23 cellular contexts compared by ENCODE assay signal in genomic region chr16:2803545-2804195, GRCh38. TPM values are rescaled to one million over a fixed set of nuclear protein-coding genes. Genes with fewer than 3 reads are reported as not detected.
A peak's percentile ranks its signal among the peaks of the same experiment; 100 is the strongest.
DNase-seq lines count a peak whose midpoint lies in the region; ATAC-seq, FAIRE-seq and TF ChIP-seq lines count a peak whose summit lies in the region.
"Had no signal": no experiment of that assay in that cellular context is flagged by ENCODE, and none has a peak within 500 bp of the region (broad histone marks: within the 10 kb centered on the region; RNA-seq: fewer than 3 reads in every experiment).

No MANE protein-coding gene starts in this region.

- H3K9me1 ChIP-seq in K562 (ENCODE audit: control insufficient read depth, insufficient read depth, low read length), result no peaks in the 10 kb centered on the region

- in situ Hi-C loops in K562 (cut with MboI), result no loop called here

- peaks cover 0 to 3% of the 10 kb centered on the region in 2 experiments; a peak in 1 of 4 replicates for H3K4me1 ChIP-seq in HCT116 (ENCODE audit: control insufficient read depth in 1 of 2, insufficient read depth in 2 of 2, low read length in 2 of 2)
- H3K4me1 ChIP-seq in K562 (replicated peaks in 1 of 2; ENCODE audit: control insufficient read depth in 2 of 2, insufficient read depth in 2 of 2, low read length in 2 of 2), result peaks cover 0 to 5% of the 10 kb centered on the region in 2 experiments; a peak in 2 of 5 replicates
- H3K4me1 ChIP-seq: BE2C, BLaER1 had no signal

- no peak for TF ChIP-seq CTCF in HCT116 (IDR thresholded peaks at IDR 0.05 in 2 of 3, conservative IDR thresholded peaks at IDR 0.05 in 1 of 3; ENCODE audit: borderline replicate concordance in 1 of 3, insufficient read depth in 1 of 3, low read depth in 2 of 3, low read length in 2 of 3)
- no peak for TF ChIP-seq CTCF in K562 (IDR thresholded peaks at IDR 0.05 in 2 of 3, conservative IDR thresholded peaks at IDR 0.05 in 1 of 3; ENCODE audit: insufficient read depth in 2 of 3, low read depth in 1 of 3, low read length in 3 of 3)

- BruUV-seq in HCT116 (replicated peaks; lab: Mats Ljungman, UMichigan), result no TSS peak
- BruUV-seq in K562 (replicated peaks; lab: Mats Ljungman, UMichigan), result no TSS peak

- FAIRE-seq in K562 (lab: Jason Lieb, UNC), result no peak
- FAIRE-seq: A204.1, D721Med, G401.6, GM12891 had no signal

- no peak overlapping the region for H3K4me3 ChIP-seq in HCT116 (replicated peaks in 1 of 2; ENCODE audit: low read depth in 1 of 2, low read length in 2 of 2)
- H3K4me3 ChIP-seq in K562, result no peak overlapping the region
- H3K4me3 ChIP-seq: BLaER1 had no signal

- H3K36me3 ChIP-seq in HCT116 (ENCODE audit: control insufficient read depth in 1 of 2, insufficient read depth in 2 of 2, low read length in 2 of 2), result no peaks in the 10 kb centered on the region
- H3K36me3 ChIP-seq in K562 (ENCODE audit: control insufficient read depth, insufficient read depth, low read length), result no peaks in the 10 kb centered on the region
- H3K36me3 ChIP-seq: BE2C, BLaER1 had no signal

- H3K79me2 ChIP-seq in HCT116 (ENCODE audit: insufficient read depth, low read length) (no peaks in the 10 kb centered on the region), K562 (ENCODE audit: control insufficient read depth, insufficient read depth, low read length) (no peaks in the 10 kb centered on the region)

- H3K4me2 ChIP-seq in HCT116 (ENCODE audit: low read length) (no peak overlapping the region), K562 (ENCODE audit: insufficient read depth, low read length) (no peak overlapping the region)
- H3K4me2 ChIP-seq: BLaER1 had no signal

- H2AFZ ChIP-seq in HCT116 (ENCODE audit: low read depth, low read length, poor library complexity, severe bottlenecking) (no peak overlapping the region), K562 (ENCODE audit: low read depth, low read length) (no peak overlapping the region)

- TF ChIP-seq POLR2A in HCT116 (IDR thresholded peaks at IDR 0.05; ENCODE audit: borderline replicate concordance, extremely low read depth, insufficient read depth, insufficient read length) (no peak), K562 (conservative IDR thresholded peaks at IDR 0.05) (no peak)

- H3K9ac ChIP-seq in HCT116 (ENCODE audit: low read length), result no peak overlapping the region
- no peak overlapping the region for H3K9ac ChIP-seq in K562 (ENCODE audit: insufficient read depth in 1 of 2, low read depth in 2 of 2, low read length in 2 of 2)
- H3K9ac ChIP-seq: BLaER1 had no signal

- POLR2A ChIA-PET in HCT116 (lab: Charles Lee) (no interaction called here), K562 (lab: Yijun Ruan, JAX) (interaction anchor here (0.6 to 0.7 kb wide), 2 partner anchors 20 to 123 kb away, joined by 3 read pairs; no protein-coding TSS in a partner anchor)

- H3K27ac ChIP-seq in HCT116 (ENCODE audit: low read depth, low read length) (no peak overlapping the region), K562 (ENCODE audit: extremely low read depth, low read depth, low read length) (no peak overlapping the region)
- H3K27ac ChIP-seq: BLaER1 had no signal

- H3K27me3 ChIP-seq in HCT116 (ENCODE audit: insufficient read depth, low read length) (no peaks in the 10 kb centered on the region), K562 (ENCODE audit: control insufficient read depth in 2 of 2, insufficient read depth in 2 of 2, low read length in 2 of 2) (peaks cover 2 to 37% of the 10 kb centered on the region in 2 experiments; a peak in 4 of 5 replicates)
- H3K27me3 ChIP-seq: BLaER1 had no signal

- H4K20me1 ChIP-seq in HCT116 (ENCODE audit: insufficient read depth), result no peaks in the 10 kb centered on the region
- H4K20me1 ChIP-seq in K562 (replicated peaks; ENCODE audit: control insufficient read depth, insufficient read depth, low read length), result no peaks in the 10 kb centered on the region
- H4K20me1 ChIP-seq: BLaER1 had no signal

- no peaks in the 10 kb centered on the region for H3K9me2 ChIP-seq in HCT116 (ENCODE audit: insufficient read depth)

- no peak for TF ChIP-seq RAD21 in HCT116 (IDR thresholded peaks at IDR 0.05; ENCODE audit: low read depth)
- TF ChIP-seq RAD21 in K562 (CRISPR knock-in tag; conservative IDR thresholded peaks at IDR 0.05 in 1 of 2, IDR thresholded peaks at IDR 0.05 in 1 of 2), result no peak

- TF ChIP-seq EP300 in K562 (IDR thresholded peaks at IDR 0.05; ENCODE audit: low read length), result no peak

- ATAC-seq in HCT116 (no peak), K562 (no peak), GM19023 (IDR thresholded peaks at IDR 0.05; ENCODE audit: unreplicated experiment) (no peak), HG03175 (IDR thresholded peaks at IDR 0.05; ENCODE audit: unreplicated experiment) (no peak)

- 5% methylated on average over 3 of the region's 3 CpGs for WGBS in K562 (ENCODE audit: insufficient coverage, low coverage, missing lambda C conversion rate)

- peak; percentile 12 for DNase-seq in HCT116 (ENCODE audit: low read depth, low spot score)
- DNase-seq in K562 (ENCODE audit: extremely low read depth in 1 of 4, low spot score in 3 of 4), result no peak
- DNase-seq in NCI-H510A treated with DMSO at 0.1 percent for 48 hours (lab: John Stamatoyannopoulos, UW), result no peak
- DNase-seq: 8988T; ACHN; BE2C; C1 segment of cervical spinal cord; CD4-positive, alpha-beta memory T cell; CD4-positive, CD25-positive, alpha-beta regulatory T cell; COR-L47; DMS79 treated with DMSO at 0.1 percent for 48 hours; GF-D8 had no signal

- H3K9me3 ChIP-seq in HCT116 (ENCODE audit: control insufficient read depth in 1 of 2, insufficient read depth in 1 of 2, low read depth in 1 of 2, low read length in 2 of 2) (peaks cover 0 to 12% of the 10 kb centered on the region in 2 experiments; a peak in 2 of 4 replicates), K562 (replicated peaks; ENCODE audit: control insufficient read depth, insufficient read depth, low read depth, low read length) (peaks cover 4% of the 10 kb centered on the region; the same call in 1 of the 2 replicates)
- H3K9me3 ChIP-seq: BE2C had no signal

- RAD21 ChIA-PET in HCT116 (lab: Charles Lee; ENCODE audit: low non-redundant PET in 1 of 2, low total read pairs in 2 of 2, uncharacterized antibody in 2 of 2, unreplicated experiment in 2 of 2), result no interaction called here

- CTCF ChIA-PET in HCT116 (lab: Charles Lee) (no interaction called here), K562 (lab: Yijun Ruan, JAX; ENCODE audit: low intra/inter-chr PET ratio) (no interaction called here)

- intact Hi-C loops in HCT116 (cut with micrococcal nuclease) (no loop called here), K562 (cut with micrococcal nuclease) (no loop called here)

RNA-seq across cellular contexts. Expression of gene PRSS41, which starts 5.4 kb away (rescaled TPM):
- not detected for total RNA-seq in HCT116 (2021; ENCODE audit: unreplicated experiment)
- polyA plus RNA-seq in HCT116 (2012), result not detected in 2 replicates
- not detected in 2 replicates for total RNA-seq in K562 (2011; cell fraction: chromatin; rRNA removed; ENCODE audit: low replicate concordance)
- not detected in 2 replicates for total RNA-seq in K562 (2011; cell fraction: nucleolus; rRNA removed)
- total RNA-seq in K562 (2011; cell fraction: nucleoplasm; rRNA removed), result not detected in 2 replicates
- not detected in 2 replicates for total RNA-seq in K562 (2014; rRNA removed)
- not detected in 2 replicates for total RNA-seq in K562 (2014; rRNA removed; fragmentation: Illumina TruSeq; extraction: Trizol)
- total RNA-seq in K562 (2015; rRNA removed; fragmentation: Illumina TruSeq; extraction: Trizol), result not detected in 2 replicates
- total RNA-seq in K562 (2021), result not detected in 2 replicates
- polyA plus RNA-seq in K562 (2011; rRNA removed), result not detected in 2 replicates
- polyA plus RNA-seq in K562 (2011; cell fraction: cytosol; rRNA removed), result not detected in 2 replicates
- not detected in 2 replicates for polyA plus RNA-seq in K562 (2011; cell fraction: nucleus; rRNA removed)
- polyA plus RNA-seq in K562 (2012), result not detected in 2 replicates
- not detected in 2 replicates for polyA plus RNA-seq in K562 (2014; fragmentation: Illumina TruSeq; extraction: Trizol)
- not detected for polyA plus RNA-seq in K562 (2014; fragmentation: Nextera tagmentation; extraction: Ambion mirVana)
- not detected in 2 replicates for polyA plus RNA-seq in K562 (2014; rRNA removed)
- 0.18 TPM in 1 of 2 replicates, not detected in the other for polyA minus RNA-seq in K562 (2011; rRNA and poly(A)+ RNA removed)
- polyA minus RNA-seq in K562 (2011; cell fraction: cytosol; rRNA and poly(A)+ RNA removed), result not detected in 2 replicates
- not detected in 2 replicates for polyA minus RNA-seq in K562 (2011; cell fraction: nucleus; rRNA and poly(A)+ RNA removed)
- total RNA-seq: A673; CD4-positive, alpha-beta memory T cell; CD4-positive, CD25-positive, alpha-beta regulatory T cell; CD8-positive, alpha-beta memory T cell had no signal
- polyA plus RNA-seq: AG04450; CD14-positive monocyte; CD4-positive, alpha-beta memory T cell; CD4-positive, CD25-positive, alpha-beta regulatory T cell; CD8-positive, alpha-beta memory T cell had no signal

RNA-seq across cellular contexts. Expression of gene PRSS21, which starts 13.4 kb away (rescaled TPM):
- total RNA-seq in HCT116 (2021; ENCODE audit: unreplicated experiment), result 0.39 TPM
- not detected in 2 replicates for polyA plus RNA-seq in HCT116 (2012)
- total RNA-seq in K562 (2011; cell fraction: chromatin; rRNA removed; ENCODE audit: low replicate concordance), result 205 and 513 TPM in 2 replicates
- total RNA-seq in K562 (2011; cell fraction: nucleolus; rRNA removed), result 438 and 448 TPM in 2 replicates
- total RNA-seq in K562 (2011; cell fraction: nucleoplasm; rRNA removed), result 292 and 307 TPM in 2 replicates
- 61.3 and 77.8 TPM in 2 replicates for total RNA-seq in K562 (2014; rRNA removed)
- 41.5 and 43.6 TPM in 2 replicates for total RNA-seq in K562 (2014; rRNA removed; fragmentation: Illumina TruSeq; extraction: Trizol)
- 41.7 and 43.7 TPM in 2 replicates for total RNA-seq in K562 (2015; rRNA removed; fragmentation: Illumina TruSeq; extraction: Trizol)
- total RNA-seq in K562 (2021), result 113 and 121 TPM in 2 replicates
- 112 and 157 TPM in 2 replicates for polyA plus RNA-seq in K562 (2011; rRNA removed)
- polyA plus RNA-seq in K562 (2011; cell fraction: cytosol; rRNA removed), result 149 and 221 TPM in 2 replicates
- 780 and 951 TPM in 2 replicates for polyA plus RNA-seq in K562 (2011; cell fraction: nucleus; rRNA removed)
- 109 and 148 TPM in 2 replicates for polyA plus RNA-seq in K562 (2012)
- polyA plus RNA-seq in K562 (2014; fragmentation: Illumina TruSeq; extraction: Trizol), result 76.1 and 104 TPM in 2 replicates
- 10 to 100 TPM; 12.1 to 21.0 TPM for polyA plus RNA-seq in K562 (2014; fragmentation: Nextera tagmentation; extraction: Ambion mirVana)
- polyA plus RNA-seq in K562 (2014; rRNA removed), result 106 and 107 TPM in 2 replicates
- polyA minus RNA-seq in K562 (2011; rRNA and poly(A)+ RNA removed), result 23.0 and 37.7 TPM in 2 replicates
- polyA minus RNA-seq in K562 (2011; cell fraction: cytosol; rRNA and poly(A)+ RNA removed), result 26.8 and 31.8 TPM in 2 replicates
- polyA minus RNA-seq in K562 (2011; cell fraction: nucleus; rRNA and poly(A)+ RNA removed), result 53.4 and 78.8 TPM in 2 replicates
- total RNA-seq: A673; CD4-positive, CD25-positive, alpha-beta regulatory T cell had no signal

RNA-seq across cellular contexts. Expression of gene PRSS33, which starts 16.3 kb away (rescaled TPM):
- total RNA-seq in HCT116 (2021; ENCODE audit: unreplicated experiment), result not detected
- 0.08 and 0.09 TPM in 2 replicates for polyA plus RNA-seq in HCT116 (2012)
- total RNA-seq in K562 (2011; cell fraction: chromatin; rRNA removed; ENCODE audit: low replicate concordance), result not detected in 2 replicates
- total RNA-seq in K562 (2011; cell fraction: nucleolus; rRNA removed), result not detected in 2 replicates
- not detected in 2 replicates for total RNA-seq in K562 (2011; cell fraction: nucleoplasm; rRNA removed)
- not detected in 2 replicates for total RNA-seq in K562 (2014; rRNA removed)
- total RNA-seq in K562 (2014; rRNA removed; fragmentation: Illumina TruSeq; extraction: Trizol), result not detected in 2 replicates
- not detected in 2 replicates for total RNA-seq in K562 (2015; rRNA removed; fragmentation: Illumina TruSeq; extraction: Trizol)
- not detected in 2 replicates for total RNA-seq in K562 (2021)
- not detected in 2 replicates for polyA plus RNA-seq in K562 (2011; rRNA removed)
- polyA plus RNA-seq in K562 (2011; cell fraction: cytosol; rRNA removed), result not detected in 2 replicates
- not detected in 2 replicates for polyA plus RNA-seq in K562 (2011; cell fraction: nucleus; rRNA removed)
- 0.06 TPM in 1 of 2 replicates, not detected in the other for polyA plus RNA-seq in K562 (2012)
- polyA plus RNA-seq in K562 (2014; fragmentation: Illumina TruSeq; extraction: Trizol), result not detected in 2 replicates
- polyA plus RNA-seq in K562 (2014; fragmentation: Nextera tagmentation; extraction: Ambion mirVana), result not detected
- polyA plus RNA-seq in K562 (2014; rRNA removed), result not detected in 2 replicates
- not detected in 2 replicates for polyA minus RNA-seq in K562 (2011; rRNA and poly(A)+ RNA removed)
- not detected in 2 replicates for polyA minus RNA-seq in K562 (2011; cell fraction: cytosol; rRNA and poly(A)+ RNA removed)
- not detected in 2 replicates for polyA minus RNA-seq in K562 (2011; cell fraction: nucleus; rRNA and poly(A)+ RNA removed)
- total RNA-seq: A673; CD4-positive, alpha-beta memory T cell; CD4-positive, CD25-positive, alpha-beta regulatory T cell had no signal
- polyA plus RNA-seq: AG04450; CD14-positive monocyte; CD4-positive, alpha-beta memory T cell; CD4-positive, CD25-positive, alpha-beta regulatory T cell; CD8-positive, alpha-beta memory T cell had no signal

RNA-seq across cellular contexts. Expression of gene ZG16B, which starts 26.4 kb away (rescaled TPM):
- total RNA-seq in HCT116 (2021; ENCODE audit: unreplicated experiment) (2.3 TPM), K562 (2014; rRNA removed) (0.24 TPM in 1 of 2 replicates, not detected in the other), K562 (2014; rRNA removed; fragmentation: Illumina TruSeq; extraction: Trizol) (not detected in 2 replicates), K562 (2015; rRNA removed; fragmentation: Illumina TruSeq; extraction: Trizol) (0.25 TPM in 1 of 2 replicates, not detected in the other), K562 (2021) (0.35 and 0.40 TPM in 2 replicates)
- 1.4 and 2.3 TPM in 2 replicates for polyA plus RNA-seq in HCT116 (2012)
- total RNA-seq in K562 (2011; cell fraction: chromatin; rRNA removed; ENCODE audit: low replicate concordance), result 1.4 TPM in 1 of 2 replicates, not detected in the other
- total RNA-seq in K562 (2011; cell fraction: nucleolus; rRNA removed), result 0.83 TPM in 1 of 2 replicates, not detected in the other
- total RNA-seq in K562 (2011; cell fraction: nucleoplasm; rRNA removed), result not detected in 2 replicates
- polyA plus RNA-seq in K562 (2011; rRNA removed) (0.43 and 0.58 TPM in 2 replicates), K562 (2014; fragmentation: Illumina TruSeq; extraction: Trizol) (0.40 TPM in 1 of 2 replicates, not detected in the other), K562 (2014; fragmentation: Nextera tagmentation; extraction: Ambion mirVana) (not detected), K562 (2014; rRNA removed) (0.33 and 0.49 TPM in 2 replicates)
- 0.40 and 0.46 TPM in 2 replicates for polyA plus RNA-seq in K562 (2011; cell fraction: cytosol; rRNA removed)
- 1.2 and 1.5 TPM in 2 replicates for polyA plus RNA-seq in K562 (2011; cell fraction: nucleus; rRNA removed)
- 0.87 and 2.6 TPM in 2 replicates for polyA plus RNA-seq in K562 (2012)
- 0.45 TPM in 1 of 2 replicates, not detected in the other for polyA minus RNA-seq in K562 (2011; rRNA and poly(A)+ RNA removed)
- not detected in 2 replicates for polyA minus RNA-seq in K562 (2011; cell fraction: cytosol; rRNA and poly(A)+ RNA removed)
- polyA minus RNA-seq in K562 (2011; cell fraction: nucleus; rRNA and poly(A)+ RNA removed), result 0.56 and 0.67 TPM in 2 replicates
- total RNA-seq: A673; CD4-positive, alpha-beta memory T cell; CD4-positive, CD25-positive, alpha-beta regulatory T cell had no signal
- polyA plus RNA-seq: CD8-positive, alpha-beta memory T cell had no signal

RNA-seq across cellular contexts. Expression of gene ELOB, which starts 26.6 kb away (rescaled TPM):
- total RNA-seq in HCT116 (2021; ENCODE audit: unreplicated experiment) (239 TPM), K562 (2014; rRNA removed) (285 and 395 TPM in 2 replicates), K562 (2014; rRNA removed; fragmentation: Illumina TruSeq; extraction: Trizol) (29.4 and 63.2 TPM in 2 replicates), K562 (2015; rRNA removed; fragmentation: Illumina TruSeq; extraction: Trizol) (219 and 223 TPM in 2 replicates), K562 (2021) (237 and 268 TPM in 2 replicates)
- polyA plus RNA-seq in HCT116 (2012), result 345 and 434 TPM in 2 replicates
- total RNA-seq in K562 (2011; cell fraction: chromatin; rRNA removed; ENCODE audit: low replicate concordance), result 7.2 and 24.7 TPM in 2 replicates
- total RNA-seq in K562 (2011; cell fraction: nucleolus; rRNA removed), result 37.5 and 47.0 TPM in 2 replicates
- 31.9 and 34.9 TPM in 2 replicates for total RNA-seq in K562 (2011; cell fraction: nucleoplasm; rRNA removed)
- polyA plus RNA-seq in K562 (2011; rRNA removed) (206 and 220 TPM in 2 replicates), K562 (2014; fragmentation: Illumina TruSeq; extraction: Trizol) (180 and 344 TPM in 2 replicates), K562 (2014; fragmentation: Nextera tagmentation; extraction: Ambion mirVana) (100 to 1,000 TPM; 764 to 791 TPM), K562 (2014; rRNA removed) (298 and 313 TPM in 2 replicates)
- polyA plus RNA-seq in K562 (2011; cell fraction: cytosol; rRNA removed), result 693 and 1,390 TPM in 2 replicates
- 132 and 211 TPM in 2 replicates for polyA plus RNA-seq in K562 (2011; cell fraction: nucleus; rRNA removed)
- 297 and 487 TPM in 2 replicates for polyA plus RNA-seq in K562 (2012)
- 34.5 and 73.6 TPM in 2 replicates for polyA minus RNA-seq in K562 (2011; rRNA and poly(A)+ RNA removed)
- 64.8 and 95.8 TPM in 2 replicates for polyA minus RNA-seq in K562 (2011; cell fraction: cytosol; rRNA and poly(A)+ RNA removed)
- polyA minus RNA-seq in K562 (2011; cell fraction: nucleus; rRNA and poly(A)+ RNA removed), result 15.5 and 22.3 TPM in 2 replicates

Comparison
In these comparisons a context has a peak if more than half of its experiments do, and no peak if none do; other contexts are left out.
1. RNA of gene PRSS21, which starts 13.4 kb away (total RNA-seq): 41.5 to 513 TPM in K562; 0.39 TPM in HCT116 (single experiment); every median in the first group is over 10 times any median in the second.